In the genomic region with DNA sequence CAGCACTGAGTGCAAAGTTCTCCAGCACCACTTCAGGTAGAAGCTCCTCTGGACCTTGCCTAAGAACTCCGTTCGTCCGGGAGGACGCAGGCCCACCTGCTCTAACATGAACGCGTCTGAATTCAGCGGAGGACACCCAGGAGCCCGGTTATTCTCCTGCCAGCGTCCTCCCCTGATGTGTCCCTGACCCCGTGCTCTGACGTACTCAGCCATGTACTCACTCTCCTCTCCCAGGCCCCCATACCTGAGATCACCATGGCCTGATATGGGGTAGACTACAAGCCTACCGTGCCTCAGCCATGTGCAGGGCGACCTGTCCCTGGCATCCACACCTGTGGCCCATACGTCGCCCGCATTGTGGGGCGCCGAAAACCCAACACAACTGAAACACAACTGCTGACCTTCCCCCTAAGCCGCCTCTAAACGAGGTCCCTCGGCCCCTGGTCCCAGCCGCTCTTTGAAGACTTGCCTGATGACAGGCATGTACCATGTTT, we compare ENCODE assay signal across 9 cellular contexts. TPM values are rescaled to one million over a fixed set of nuclear protein-coding genes. Genes with fewer than 3 reads are reported as not detected.
DNase-seq lines count a peak whose midpoint lies in the region; ATAC-seq, FAIRE-seq and TF ChIP-seq lines count a peak whose summit lies in the region.
"Had no signal": no experiment of that assay in that cellular context is flagged by ENCODE, and none has a peak within 500 bp of the region (broad histone marks: within the 10 kb centered on the region; RNA-seq: fewer than 3 reads in every experiment).

No MANE protein-coding gene starts in this region.

- peaks cover 28% of the 10 kb centered on the region for H3K4me1 Mint-ChIP-seq in HFFc6 (ENCODE audit: low read depth)
- peaks cover 30% of the 10 kb centered on the region for H3K4me1 Mint-ChIP-seq in activated T-helper 17 cell treated with anti-CD3 and anti-CD28 coated beads, Interleukin-2, amount 50 U/mL, for 72 hours

- TF ChIP-seq CTCF in HFFc6 (IDR thresholded peaks at IDR 0.05) (no peak), smooth muscle cell (IDR thresholded peaks at IDR 0.05; ENCODE audit: borderline replicate concordance, insufficient read depth, poor library complexity, severe bottlenecking) (no peak)

- H3K4me3 Mint-ChIP-seq in HFFc6, result peak overlapping the region; percentile 92
- H3K4me3 Mint-ChIP-seq in activated T-helper 17 cell treated with anti-CD3 and anti-CD28 coated beads, Interleukin-2, amount 50 U/mL, for 72 hours, result peak overlapping the region; percentile 93

- H3K9ac ChIP-seq in BLaER1 treated with 17β-estradiol and CSF1 and Interleukin-3, amounts not matched to agents 10 nM and 100 nM, result peak overlapping the region; percentile 77 to 91 (median 85)
- H3K9ac ChIP-seq in smooth muscle cell (ENCODE audit: low read depth), result peak overlapping the region; percentile 91

- peak overlapping the region; percentile 85 to 100 (median 97) for H3K4me2 ChIP-seq in BLaER1 treated with 17β-estradiol and CSF1 and Interleukin-3, amounts not matched to agents 10 nM and 100 nM
- peak overlapping the region; percentile 96 for H3K4me2 ChIP-seq in smooth muscle cell

- peak overlapping the region; percentile 84 to 98 (median 92) for H3K4me3 ChIP-seq in BLaER1 treated with 17β-estradiol and CSF1 and Interleukin-3, amounts not matched to agents 10 nM and 100 nM
- H3K4me3 ChIP-seq in iPS DF 6.9 (ENCODE audit: low read length) (peak overlapping the region; percentile 75), smooth muscle cell (peak overlapping the region; percentile 88)

- H3K27me3 Mint-ChIP-seq in HFFc6 (ENCODE audit: insufficient read depth), result peaks cover 5% of the 10 kb centered on the region; the same call in 1 of the 2 replicates
- H3K27me3 Mint-ChIP-seq in activated T-helper 17 cell treated with anti-CD3 and anti-CD28 coated beads, Interleukin-2, amount 50 U/mL, for 72 hours, result no peaks in the 10 kb centered on the region

- peaks cover 24 to 28% (median 27%) of the 10 kb centered on the region in 10 experiments for H3K4me1 ChIP-seq in BLaER1 treated with 17β-estradiol and CSF1 and Interleukin-3, amounts not matched to agents 10 nM and 100 nM
- H3K4me1 ChIP-seq in iPS DF 6.9 (ENCODE audit: control insufficient read depth, insufficient read depth, low read length), result peaks cover 6% of the 10 kb centered on the region
- no peaks in the 10 kb centered on the region for H3K4me1 ChIP-seq in smooth muscle cell (ENCODE audit: low read depth)

- H3K9me3 ChIP-seq in BLaER1 treated with 17β-estradiol and CSF1 and Interleukin-3, amounts not matched to agents 10 nM and 100 nM (replicated peaks in 1 of 11), result no peaks in the 10 kb centered on the region; a peak in 1 of 22 replicates
- no peaks in the 10 kb centered on the region for H3K9me3 ChIP-seq in iPS DF 6.9 (ENCODE audit: control insufficient read depth, insufficient read depth, low read length)
- no peaks in the 10 kb centered on the region for H3K9me3 ChIP-seq in smooth muscle cell (replicated peaks; ENCODE audit: low read depth)

- ATAC-seq in activated T-helper 17 cell treated with anti-CD3 and anti-CD28 coated beads, Interleukin-2, amount 50 U/mL, for 72 hours (replicated peaks), result peak; percentile 23

- H3K27ac Mint-ChIP-seq in HFFc6, result peak overlapping the region; percentile 90
- H3K27ac Mint-ChIP-seq in activated T-helper 17 cell treated with anti-CD3 and anti-CD28 coated beads, Interleukin-2, amount 50 U/mL, for 72 hours, result peak overlapping the region; percentile 93

- no peaks in the 10 kb centered on the region for H3F3A ChIP-seq in smooth muscle cell (ENCODE audit: low read depth)

- H2AFZ ChIP-seq in smooth muscle cell (ENCODE audit: low read depth), result peak overlapping the region; percentile 71

- H4K20me1 ChIP-seq in BLaER1 treated with 17β-estradiol and CSF1 and Interleukin-3, amounts not matched to agents 10 nM and 100 nM, result peaks cover 0 to 12% (median 0%) of the 10 kb centered on the region in 11 experiments; a peak in 3 of 22 replicates
- no peaks in the 10 kb centered on the region for H4K20me1 ChIP-seq in smooth muscle cell (ENCODE audit: low read depth)

- WGBS in iPS DF 6.9 (ENCODE audit: insufficient coverage, insufficient read length), result no CpG with 5 or more reads among the region's 22 CpGs
- WGBS in smooth muscle cell (ENCODE audit: low lambda C conversion rate), result 16% methylated on average over 22 of the region's 22 CpGs

- FAIRE-seq in frontal cortex (lab: Jason Lieb, UNC), result no peak

- H3K9me3 Mint-ChIP-seq in HFFc6, result no peaks in the 10 kb centered on the region; the same call in 1 of the 2 replicates
- no peaks in the 10 kb centered on the region for H3K9me3 Mint-ChIP-seq in activated T-helper 17 cell treated with anti-CD3 and anti-CD28 coated beads, Interleukin-2, amount 50 U/mL, for 72 hours

- H3K27me3 ChIP-seq in BLaER1 treated with 17β-estradiol and CSF1 and Interleukin-3, amounts not matched to agents 10 nM and 100 nM, result no peaks in the 10 kb centered on the region
- H3K27me3 ChIP-seq in iPS DF 6.9 (ENCODE audit: control insufficient read depth, insufficient read depth, low read length) (no peaks in the 10 kb centered on the region), smooth muscle cell (ENCODE audit: low read depth) (no peaks in the 10 kb centered on the region)

- DNase-seq in HFFc6 (no peak), iPS DF 6.9 (ENCODE audit: low read depth, low spot score) (no peak), smooth muscle cell (lab: John Stamatoyannopoulos, UW; ENCODE audit: unreplicated experiment) (no peak), dedifferentiated amniotic fluid mesenchymal stem cell (ENCODE audit: extremely low spot score) (no peak), frontal cortex (ENCODE audit: low spot score in 2 of 2) (no peak)
- DNase-seq in NK-92 treated with Interleukin-12 subunit alpha and Interleukin-12 subunit beta, amount 100 ng/mL, for 24 hours (lab: John Stamatoyannopoulos, UW), result no peak

- peaks cover 21% of the 10 kb centered on the region for H3K79me2 ChIP-seq in smooth muscle cell (ENCODE audit: low read depth)

- H3K27ac ChIP-seq in BLaER1 treated with 17β-estradiol and CSF1 and Interleukin-3, amounts not matched to agents 10 nM and 100 nM, result peak overlapping the region; percentile 75 to 92 (median 84)
- no peak overlapping the region for H3K27ac ChIP-seq in iPS DF 6.9 (ENCODE audit: low read length)
- H3K27ac ChIP-seq in smooth muscle cell (ENCODE audit: low read depth), result peak overlapping the region; percentile 85

- H3K36me3 ChIP-seq in BLaER1 treated with 17β-estradiol and CSF1 and Interleukin-3, amounts not matched to agents 10 nM and 100 nM, result peaks cover 0 to 18% (median 0%) of the 10 kb centered on the region in 11 experiments; a peak in 4 of 22 replicates
- no peaks in the 10 kb centered on the region for H3K36me3 ChIP-seq in iPS DF 6.9 (ENCODE audit: control insufficient read depth, insufficient read depth, low read length)
- H3K36me3 ChIP-seq in smooth muscle cell (ENCODE audit: low read depth), result no peaks in the 10 kb centered on the region

- H3K36me3 Mint-ChIP-seq in HFFc6 (ENCODE audit: low read depth), result peaks cover 15% of the 10 kb centered on the region
- H3K36me3 Mint-ChIP-seq in activated T-helper 17 cell treated with anti-CD3 and anti-CD28 coated beads, Interleukin-2, amount 50 U/mL, for 72 hours (ENCODE audit: low read depth), result peaks cover 10% of the 10 kb centered on the region

RNA-seq across cellular contexts. Expression of gene ZNF584, which starts 0.7 kb away (rescaled TPM):
- 10 to 100 TPM; 13.3 to 15.0 (median 14.0) TPM for total RNA-seq in HFFc6 (2021; fragmentation: NEBNext Ultra II Directional; extraction: Animal tissue kit (Norgen Biotek cat#: 25700))
- total RNA-seq in activated T-helper 17 cell treated with anti-CD3 and anti-CD28 coated beads, Interleukin-2, amount 50 U/mL, for 72 hours, result 1 to 10 TPM; 9.0 to 9.8 TPM
- total RNA-seq in smooth muscle cell (5.0 and 16.9 TPM in 2 replicates), frontal cortex (11.8 TPM)
- polyA plus RNA-seq in smooth muscle cell, result 9.1 and 12.7 TPM in 2 replicates

RNA-seq across cellular contexts. Expression of gene RNF225, which starts 12.2 kb away (rescaled TPM):
- total RNA-seq in HFFc6 (2021; fragmentation: NEBNext Ultra II Directional; extraction: Animal tissue kit (Norgen Biotek cat#: 25700)), result under 1 TPM in 2 of 6 experiments, not detected in 4; 0.26 to 0.39 TPM
- under 1 TPM in 1 of 2 donors, not detected in 1; 0.64 TPM for total RNA-seq in activated T-helper 17 cell treated with anti-CD3 and anti-CD28 coated beads, Interleukin-2, amount 50 U/mL, for 72 hours
- not detected in 2 replicates for total RNA-seq in smooth muscle cell
- polyA plus RNA-seq in smooth muscle cell, result 0.96 and 2.2 TPM in 2 replicates
- total RNA-seq in frontal cortex, result not detected
- total RNA-seq: pulmonary artery endothelial cell had no signal

RNA-seq across cellular contexts. Expression of gene RPS5, which starts 20.6 kb away (rescaled TPM):
- total RNA-seq in HFFc6 (2021; fragmentation: NEBNext Ultra II Directional; extraction: Animal tissue kit (Norgen Biotek cat#: 25700)), result 1,000 to 10,000 TPM in 4 of 6 experiments, 100 to 1,000 TPM in 2; 958 to 1,072 (median 1,017) TPM
- 1,000 to 10,000 TPM; 1,376 to 1,435 TPM for total RNA-seq in activated T-helper 17 cell treated with anti-CD3 and anti-CD28 coated beads, Interleukin-2, amount 50 U/mL, for 72 hours
- 1,602 and 1,773 TPM in 2 replicates for total RNA-seq in smooth muscle cell
- polyA plus RNA-seq in smooth muscle cell, result 650 and 684 TPM in 2 replicates
- total RNA-seq in frontal cortex, result 2,200 TPM

RNA-seq across cellular contexts. Expression of gene ZNF837, which starts 26.9 kb away (rescaled TPM):
- 1 to 10 TPM in 2 of 6 experiments, under 1 TPM in 4; 0.63 to 1.3 (median 0.75) TPM for total RNA-seq in HFFc6 (2021; fragmentation: NEBNext Ultra II Directional; extraction: Animal tissue kit (Norgen Biotek cat#: 25700))
- total RNA-seq in activated T-helper 17 cell treated with anti-CD3 and anti-CD28 coated beads, Interleukin-2, amount 50 U/mL, for 72 hours, result 1 to 10 TPM; 1.1 to 1.9 TPM
- total RNA-seq in smooth muscle cell (4.4 and 5.9 TPM in 2 replicates), frontal cortex (2.4 TPM)
- polyA plus RNA-seq in smooth muscle cell, result 7.8 and 8.4 TPM in 2 replicates

RNA-seq across cellular contexts. Expression of gene ZNF132, which starts 32.2 kb away (rescaled TPM):
- total RNA-seq in HFFc6 (2021; fragmentation: NEBNext Ultra II Directional; extraction: Animal tissue kit (Norgen Biotek cat#: 25700)), result 1 to 10 TPM; 4.0 to 5.2 (median 4.5) TPM
- 1 to 10 TPM; 2.1 to 3.8 TPM for total RNA-seq in activated T-helper 17 cell treated with anti-CD3 and anti-CD28 coated beads, Interleukin-2, amount 50 U/mL, for 72 hours
- total RNA-seq in smooth muscle cell (0.63 and 2.3 TPM in 2 replicates), frontal cortex (15.9 TPM)
- polyA plus RNA-seq in smooth muscle cell, result 0.40 and 0.69 TPM in 2 replicates
